In the genomic region with DNA sequence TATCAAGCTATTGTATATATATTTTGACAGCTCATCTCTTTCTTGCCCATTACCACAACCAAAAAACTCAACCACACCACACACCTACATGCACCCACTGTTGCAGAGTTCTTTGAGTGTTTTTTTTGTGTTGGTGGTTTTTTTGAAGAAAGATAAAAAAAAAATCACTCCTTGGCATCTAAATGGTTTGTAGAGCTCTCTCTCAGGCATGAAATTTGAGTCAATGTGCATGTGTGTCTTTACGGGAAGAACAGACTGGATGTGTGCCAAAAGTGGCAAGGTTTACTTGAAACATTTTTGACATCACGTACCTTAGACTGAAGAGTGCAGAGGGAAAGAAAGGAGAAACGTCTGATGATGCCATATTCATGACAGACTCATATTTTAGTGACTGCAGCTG, we compare ENCODE assay signal across 14 cellular contexts.
DNase-seq lines count a peak whose midpoint lies in the region; ATAC-seq and TF ChIP-seq lines count a peak whose summit lies in the region.
"Had no signal": no experiment of that assay in that cellular context is flagged by ENCODE, and none has a peak within 500 bp of the region (broad histone marks: within the 10 kb centered on the region; RNA-seq: fewer than 3 reads in every experiment).

No MANE protein-coding gene starts in this region.

- H3K27me3 ChIP-seq in prostate gland (replicated peaks; ENCODE audit: insufficient read depth) = no peaks in the 10 kb centered on the region

- DNase-seq in NCI-H2029 (lab: John Stamatoyannopoulos, UW) (peak; percentile 76), astrocyte of the cerebellum (ENCODE audit: low read depth) (peak; percentile 36), prostate gland (ENCODE audit: low spot score) (peak; percentile 69), DMS53 (lab: John Stamatoyannopoulos, UW) (no peak), RWPE1 (ENCODE audit: low spot score) (no peak)
- no peak for DNase-seq in stimulated activated naive CD8-positive, alpha-beta T cell treated with anti-CD3 and anti-CD28 coated beads, Interleukin-15, Interleukin-2, amounts not matched to agents 100 U/mL and 50 U/mL, for 24 hours
- DNase-seq: activated naive CD8-positive, alpha-beta T cell treated with anti-CD3 and anti-CD28 coated beads for 36 hours; CD4-positive, CD25-positive, alpha-beta regulatory T cell; erythroblast; H9; hippocampal formation had no signal

- POLR2A ChIA-PET in HEK293 (lab: Yijun Ruan, JAX) (no interaction called here), RWPE1 (lab: Yijun Ruan, JAX; ENCODE audit: low non-redundant PET) (no interaction called here)

- TF ChIP-seq POLR2A in prostate gland (IDR thresholded peaks at IDR 0.05) = no peak

- CTCF ChIA-PET in HEK293 (lab: Yijun Ruan, JAX) = interaction anchor here (1.0 kb wide), 1 partner anchor 9 kb away, joined by 6 read pairs; no protein-coding TSS in a partner anchor
- CTCF ChIA-PET in RWPE1 (lab: Yijun Ruan, JAX) = interaction anchor here (0.6 to 0.9 kb wide), 2 partner anchors 10 to 445 kb away, joined by 3 to 4 read pairs; no protein-coding TSS in a partner anchor

- H3K36me3 ChIP-seq in HEK293 (ENCODE audit: control insufficient read depth in 2 of 2, insufficient read depth in 1 of 2, low read length in 2 of 2) (no peaks in the 10 kb centered on the region), prostate gland (no peaks in the 10 kb centered on the region)

- peaks cover 26% of the 10 kb centered on the region for H3K4me1 ChIP-seq in HEK293 (ENCODE audit: control insufficient read depth, insufficient read depth, low read length)
- no peaks in the 10 kb centered on the region for H3K4me1 ChIP-seq in prostate gland (replicated peaks)

- H3K4me3 ChIP-seq in HEK293 (ENCODE audit: low read depth, low read length) (no peak overlapping the region), astrocyte of the cerebellum (ENCODE audit: low read depth, low read length) (no peak overlapping the region), prostate gland (no peak overlapping the region)
- H3K4me3 ChIP-seq: SK-N-MC, skin epidermis had no signal

- in situ Hi-C loops in astrocyte of the cerebellum (cut with HindIII; ENCODE audit: low sequenced_read_pairs) = no loop called here

- WGBS in prostate gland = 13% methylated on average over 3 of the region's 3 CpGs

- no peaks in the 10 kb centered on the region for H3K9me3 ChIP-seq in HEK293 (ENCODE audit: control insufficient read depth, insufficient read depth, low read depth, low read length)
- no peaks in the 10 kb centered on the region for H3K9me3 ChIP-seq in prostate gland

- TF ChIP-seq CTCF in HEK293 (tag by site-specific recombination; IDR thresholded peaks at IDR 0.05) (no peak), astrocyte of the cerebellum (IDR thresholded peaks at IDR 0.05; ENCODE audit: low read depth, low read length, missing control alignments) (no peak), prostate gland (IDR thresholded peaks at IDR 0.05) (no peak), RWPE1 (conservative IDR thresholded peaks at IDR 0.05; ENCODE audit: low read depth) (no peak)

- no peak for ATAC-seq in stimulated activated naive CD8-positive, alpha-beta T cell treated with anti-CD3 and anti-CD28 coated beads, Interleukin-15, Interleukin-2, amounts not matched to agents 100 U/mL and 50 U/mL, for 24 hours

- intact Hi-C loops in prostate gland (cut with DNase I) = no loop called here

- no peak overlapping the region for H3K27ac ChIP-seq in HEK293 (ENCODE audit: extremely low read depth, low read depth, low read length)
- H3K27ac ChIP-seq in prostate gland = no peak overlapping the region
- H3K27ac ChIP-seq in RWPE1 = no peak overlapping the region
- H3K27ac ChIP-seq: SK-N-MC, skin epidermis had no signal

TF ChIP-seq in HEK293, 187 proteins besides CTCF, POLR2A, EP300 and RAD21:
- TF ChIP-seq, protein P1, sequence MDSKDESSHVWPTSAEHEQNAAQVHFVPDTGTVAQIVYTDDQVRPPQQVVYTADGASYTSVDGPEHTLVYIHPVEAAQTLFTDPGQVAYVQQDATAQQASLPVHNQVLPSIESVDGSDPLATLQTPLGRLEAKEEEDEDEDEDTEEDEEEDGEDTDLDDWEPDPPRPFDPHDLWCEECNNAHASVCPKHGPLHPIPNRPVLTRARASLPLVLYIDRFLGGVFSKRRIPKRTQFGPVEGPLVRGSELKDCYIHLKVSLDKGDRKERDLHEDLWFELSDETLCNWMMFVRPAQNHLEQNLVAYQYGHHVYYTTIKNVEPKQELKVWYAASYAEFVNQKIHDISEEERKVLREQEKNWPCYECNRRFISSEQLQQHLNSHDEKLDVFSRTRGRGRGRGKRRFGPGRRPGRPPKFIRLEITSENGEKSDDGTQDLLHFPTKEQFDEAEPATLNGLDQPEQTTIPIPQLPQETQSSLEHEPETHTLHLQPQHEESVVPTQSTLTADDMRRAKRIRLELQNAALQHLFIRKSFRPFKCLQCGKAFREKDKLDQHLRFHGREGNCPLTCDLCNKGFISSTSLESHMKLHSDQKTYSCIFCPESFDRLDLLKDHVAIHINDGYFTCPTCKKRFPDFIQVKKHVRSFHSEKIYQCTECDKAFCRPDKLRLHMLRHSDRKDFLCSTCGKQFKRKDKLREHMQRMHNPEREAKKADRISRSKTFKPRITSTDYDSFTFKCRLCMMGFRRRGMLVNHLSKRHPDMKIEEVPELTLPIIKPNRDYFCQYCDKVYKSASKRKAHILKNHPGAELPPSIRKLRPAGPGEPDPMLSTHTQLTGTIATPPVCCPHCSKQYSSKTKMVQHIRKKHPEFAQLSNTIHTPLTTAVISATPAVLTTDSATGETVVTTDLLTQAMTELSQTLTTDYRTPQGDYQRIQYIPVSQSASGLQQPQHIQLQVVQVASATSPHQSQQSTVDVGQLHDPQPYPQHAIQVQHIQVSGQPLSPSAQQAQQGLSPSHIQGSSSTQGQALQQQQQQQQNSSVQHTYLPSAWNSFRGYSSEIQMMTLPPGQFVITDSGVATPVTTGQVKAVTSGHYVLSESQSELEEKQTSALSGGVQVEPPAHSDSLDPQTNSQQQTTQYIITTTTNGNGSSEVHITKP (tag by site-specific recombination; IDR thresholded peaks at IDR 0.05) = no peak
- TF ChIP-seq, protein P2, sequence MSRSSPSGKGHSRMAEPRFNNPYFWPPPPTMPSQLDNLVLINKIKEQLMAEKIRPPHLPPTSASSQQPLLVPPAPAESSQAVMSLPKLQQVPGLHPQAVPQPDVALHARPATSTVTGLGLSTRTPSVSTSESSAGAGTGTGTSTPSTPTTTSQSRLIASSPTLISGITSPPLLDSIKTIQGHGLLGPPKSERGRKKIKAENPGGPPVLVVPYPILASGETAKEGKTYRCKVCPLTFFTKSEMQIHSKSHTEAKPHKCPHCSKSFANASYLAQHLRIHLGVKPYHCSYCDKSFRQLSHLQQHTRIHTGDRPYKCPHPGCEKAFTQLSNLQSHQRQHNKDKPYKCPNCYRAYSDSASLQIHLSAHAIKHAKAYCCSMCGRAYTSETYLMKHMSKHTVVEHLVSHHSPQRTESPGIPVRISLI (tag by site-specific recombination; IDR thresholded peaks at IDR 0.05) = peak; percentile 66
- TF ChIP-seq, protein P3, sequence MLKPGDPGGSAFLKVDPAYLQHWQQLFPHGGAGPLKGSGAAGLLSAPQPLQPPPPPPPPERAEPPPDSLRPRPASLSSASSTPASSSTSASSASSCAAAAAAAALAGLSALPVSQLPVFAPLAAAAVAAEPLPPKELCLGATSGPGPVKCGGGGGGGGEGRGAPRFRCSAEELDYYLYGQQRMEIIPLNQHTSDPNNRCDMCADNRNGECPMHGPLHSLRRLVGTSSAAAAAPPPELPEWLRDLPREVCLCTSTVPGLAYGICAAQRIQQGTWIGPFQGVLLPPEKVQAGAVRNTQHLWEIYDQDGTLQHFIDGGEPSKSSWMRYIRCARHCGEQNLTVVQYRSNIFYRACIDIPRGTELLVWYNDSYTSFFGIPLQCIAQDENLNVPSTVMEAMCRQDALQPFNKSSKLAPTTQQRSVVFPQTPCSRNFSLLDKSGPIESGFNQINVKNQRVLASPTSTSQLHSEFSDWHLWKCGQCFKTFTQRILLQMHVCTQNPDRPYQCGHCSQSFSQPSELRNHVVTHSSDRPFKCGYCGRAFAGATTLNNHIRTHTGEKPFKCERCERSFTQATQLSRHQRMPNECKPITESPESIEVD (tag by site-specific recombination; IDR thresholded peaks at IDR 0.05) = peak; percentile 44; the same call in 1 of the 2 replicates
- TF ChIP-seq ZNF626 (tag by site-specific recombination; IDR thresholded peaks at IDR 0.05) = no peak
- TF ChIP-seq ZNF629 (tag by site-specific recombination; IDR thresholded peaks at IDR 0.05) = peak; percentile 72
- TF ChIP-seq, protein P4, sequence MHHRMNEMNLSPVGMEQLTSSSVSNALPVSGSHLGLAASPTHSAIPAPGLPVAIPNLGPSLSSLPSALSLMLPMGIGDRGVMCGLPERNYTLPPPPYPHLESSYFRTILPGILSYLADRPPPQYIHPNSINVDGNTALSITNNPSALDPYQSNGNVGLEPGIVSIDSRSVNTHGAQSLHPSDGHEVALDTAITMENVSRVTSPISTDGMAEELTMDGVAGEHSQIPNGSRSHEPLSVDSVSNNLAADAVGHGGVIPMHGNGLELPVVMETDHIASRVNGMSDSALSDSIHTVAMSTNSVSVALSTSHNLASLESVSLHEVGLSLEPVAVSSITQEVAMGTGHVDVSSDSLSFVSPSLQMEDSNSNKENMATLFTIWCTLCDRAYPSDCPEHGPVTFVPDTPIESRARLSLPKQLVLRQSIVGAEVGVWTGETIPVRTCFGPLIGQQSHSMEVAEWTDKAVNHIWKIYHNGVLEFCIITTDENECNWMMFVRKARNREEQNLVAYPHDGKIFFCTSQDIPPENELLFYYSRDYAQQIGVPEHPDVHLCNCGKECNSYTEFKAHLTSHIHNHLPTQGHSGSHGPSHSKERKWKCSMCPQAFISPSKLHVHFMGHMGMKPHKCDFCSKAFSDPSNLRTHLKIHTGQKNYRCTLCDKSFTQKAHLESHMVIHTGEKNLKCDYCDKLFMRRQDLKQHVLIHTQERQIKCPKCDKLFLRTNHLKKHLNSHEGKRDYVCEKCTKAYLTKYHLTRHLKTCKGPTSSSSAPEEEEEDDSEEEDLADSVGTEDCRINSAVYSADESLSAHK (tag by site-specific recombination; IDR thresholded peaks at IDR 0.05) = peak; percentile 94
- peak; percentile 20; the same call in 1 of the 2 replicates for TF ChIP-seq FEZF1 (tag by site-specific recombination; IDR thresholded peaks at IDR 0.05)
- peak; percentile 55 for TF ChIP-seq ZNF366 (tag by site-specific recombination; conservative IDR thresholded peaks at IDR 0.05)

Comparison
In these comparisons a context has a peak if more than half of its experiments do, and no peak if none do; other contexts are left out.
1. DNase-seq: peak in NCI-H2029 (single experiment), astrocyte of the cerebellum (single experiment) and prostate gland (single experiment); none in stimulated activated naive CD8-positive, alpha-beta T cell treated with anti-CD3 and anti-CD28 coated beads, Interleukin-15, Interleukin-2, amounts not matched to agents 100 U/mL and 50 U/mL, for 24 hours (single experiment), DMS53 (single experiment) and RWPE1 (single experiment).